ENCODE assay signal across 28 cellular contexts in genomic region chr22:39596601-39597000, GRCh38. TPM values are rescaled to one million over a fixed set of nuclear protein-coding genes. Genes with fewer than 3 reads are reported as not detected.
"Had no signal": no experiment of that assay in that cellular context is flagged by ENCODE, and none has a peak within 500 bp of the region (broad histone marks: within the 10 kb centered on the region; RNA-seq: fewer than 3 reads in every experiment).

No MANE protein-coding gene starts in this region.

- H3K4me3 Mint-ChIP-seq: dendritic cell treated with granulocyte-macrophage colony-stimulating factor and Interleukin-4, amounts not matched to agents 40 ng/mL and 50 ng/mL, for 4 days; effector memory CD8-positive, alpha-beta T cell; endodermal cell; mesothelial cell of epicardium had no signal

- H3K4me1 Mint-ChIP-seq: endodermal cell had no signal

- DNase-seq: colonic mucosa; cortex of kidney; effector CD8-positive, alpha-beta T cell; effector memory CD8-positive, alpha-beta T cell; endodermal cell; erythroblast; esophagus squamous epithelium; foreskin fibroblast; foreskin melanocyte; gastrocnemius medialis; glutamatergic neuron; head of caudate nucleus; heart right ventricle; hippocampal formation; left cardiac atrium; left ventricle myocardium superior; lower lobe of right lung; mesenchymal stem cell; mucosa of descending colon; naive B cell had no signal

- ATAC-seq: effector memory CD8-positive, alpha-beta T cell; gastrocnemius medialis; left cardiac atrium; left lung; left ventricle myocardium superior; mucosa of descending colon had no signal

- H3K27ac Mint-ChIP-seq: dendritic cell treated with granulocyte-macrophage colony-stimulating factor and Interleukin-4, amounts not matched to agents 40 ng/mL and 50 ng/mL, for 4 days; endodermal cell; mesothelial cell of epicardium had no signal

- H3K36me3 Mint-ChIP-seq: mesothelial cell of epicardium had no signal

- H3K9me3 Mint-ChIP-seq: dendritic cell treated with granulocyte-macrophage colony-stimulating factor and Interleukin-4, amounts not matched to agents 40 ng/mL and 50 ng/mL, for 4 days; effector memory CD8-positive, alpha-beta T cell; mesothelial cell of epicardium had no signal

- H3K36me3 ChIP-seq: colonic mucosa, esophagus squamous epithelium, gastrocnemius medialis, heart right ventricle, left lung, lower lobe of right lung had no signal

- H3K4me3 ChIP-seq: colonic mucosa, esophagus squamous epithelium, gastrocnemius medialis, heart right ventricle, left lung, lower lobe of right lung, mucosa of descending colon had no signal

RNA-seq across cellular contexts. Expression of gene CACNA1I, which starts 26.0 kb away (rescaled TPM):
- total RNA-seq: dermis microvascular lymphatic vessel endothelial cell, gastrocnemius medialis, glomerular endothelial cell, kidney epithelial cell, left ventricle myocardium superior, lung microvascular endothelial cell, myocyte had no signal
